ENCODE assay signal across 1 cellular context in the genomic region with DNA sequence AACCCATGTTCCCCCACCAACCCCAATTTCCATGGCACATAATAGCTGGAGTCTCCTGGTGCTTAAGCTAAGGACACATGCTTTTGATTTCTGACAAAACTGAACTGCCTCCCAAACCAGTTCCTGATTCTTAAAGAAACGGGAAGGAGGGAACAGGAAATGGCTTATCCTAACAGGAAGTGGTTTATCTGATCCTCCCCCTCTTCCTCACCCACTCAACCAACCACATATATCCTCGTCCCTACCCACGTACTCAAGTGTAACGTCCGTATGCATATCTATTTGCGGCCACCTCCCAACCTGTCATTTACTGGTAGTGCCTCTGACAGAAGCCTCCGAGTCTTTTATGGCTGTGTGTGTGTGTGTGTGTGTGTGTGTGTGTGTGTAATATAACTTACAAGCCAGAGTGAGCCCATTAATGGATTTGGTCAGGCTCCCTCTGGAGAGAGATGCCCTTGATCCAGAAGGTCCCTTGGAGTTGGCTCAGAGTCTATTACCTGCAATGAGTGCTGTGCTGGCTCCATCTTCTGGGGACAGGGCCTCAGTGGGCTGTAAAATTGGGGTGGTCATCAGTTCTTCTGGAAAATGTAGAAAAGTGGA.
TF ChIP-seq lines count a peak whose summit lies in the region.

No MANE protein-coding gene starts in this region.

TF ChIP-seq in K562, 482 proteins besides CTCF, POLR2A, EP300 and RAD21 (continued from another document and continues in another):
- TF ChIP-seq CHD7 (IDR thresholded peaks at IDR 0.05; ENCODE audit: low read depth, low read length): no peak
- TF ChIP-seq NFE2 (IDR thresholded peaks at IDR 0.05; ENCODE audit: low read depth): no peak
- TF ChIP-seq SUPT5H (IDR thresholded peaks at IDR 0.05): peak; percentile 72
- TF ChIP-seq ZNF431 (CRISPR knock-in tag; IDR thresholded peaks at IDR 0.05): no peak
- TF ChIP-seq CREB3 (tag; conservative IDR thresholded peaks at IDR 0.05; ENCODE audit: low read depth): 0 out of 2 replicates have a peak, but pooled peaks have one; percentile 16
- no peak for TF ChIP-seq CEBPB (tag; IDR thresholded peaks at IDR 0.05)
- TF ChIP-seq HOMEZ (CRISPR knock-in tag; IDR thresholded peaks at IDR 0.05): peak; percentile 18; the same call in 1 of the 2 replicates
- TF ChIP-seq TCF3 (CRISPR knock-in tag; IDR thresholded peaks at IDR 0.05): peak; percentile 58
- TF ChIP-seq SP2 (IDR thresholded peaks at IDR 0.05; ENCODE audit: extremely low read depth, low read depth, low read length, poor library complexity, severe bottlenecking): no peak
- TF ChIP-seq MED1 (CRISPR knock-in tag; IDR thresholded peaks at IDR 0.05; ENCODE audit: borderline replicate concordance): no peak
- peak; percentile 60 for TF ChIP-seq ASH1L (IDR thresholded peaks at IDR 0.05; ENCODE audit: borderline replicate concordance, low read depth, partially characterized antibody)
- TF ChIP-seq POLR2B (IDR thresholded peaks at IDR 0.05; ENCODE audit: low read depth, partially characterized antibody): peak; percentile 36
- peak; percentile 47; the same call in 1 of the 2 replicates for TF ChIP-seq PATZ1 (CRISPR knock-in tag; IDR thresholded peaks at IDR 0.05; ENCODE audit: borderline replicate concordance)
- TF ChIP-seq, protein P1, sequence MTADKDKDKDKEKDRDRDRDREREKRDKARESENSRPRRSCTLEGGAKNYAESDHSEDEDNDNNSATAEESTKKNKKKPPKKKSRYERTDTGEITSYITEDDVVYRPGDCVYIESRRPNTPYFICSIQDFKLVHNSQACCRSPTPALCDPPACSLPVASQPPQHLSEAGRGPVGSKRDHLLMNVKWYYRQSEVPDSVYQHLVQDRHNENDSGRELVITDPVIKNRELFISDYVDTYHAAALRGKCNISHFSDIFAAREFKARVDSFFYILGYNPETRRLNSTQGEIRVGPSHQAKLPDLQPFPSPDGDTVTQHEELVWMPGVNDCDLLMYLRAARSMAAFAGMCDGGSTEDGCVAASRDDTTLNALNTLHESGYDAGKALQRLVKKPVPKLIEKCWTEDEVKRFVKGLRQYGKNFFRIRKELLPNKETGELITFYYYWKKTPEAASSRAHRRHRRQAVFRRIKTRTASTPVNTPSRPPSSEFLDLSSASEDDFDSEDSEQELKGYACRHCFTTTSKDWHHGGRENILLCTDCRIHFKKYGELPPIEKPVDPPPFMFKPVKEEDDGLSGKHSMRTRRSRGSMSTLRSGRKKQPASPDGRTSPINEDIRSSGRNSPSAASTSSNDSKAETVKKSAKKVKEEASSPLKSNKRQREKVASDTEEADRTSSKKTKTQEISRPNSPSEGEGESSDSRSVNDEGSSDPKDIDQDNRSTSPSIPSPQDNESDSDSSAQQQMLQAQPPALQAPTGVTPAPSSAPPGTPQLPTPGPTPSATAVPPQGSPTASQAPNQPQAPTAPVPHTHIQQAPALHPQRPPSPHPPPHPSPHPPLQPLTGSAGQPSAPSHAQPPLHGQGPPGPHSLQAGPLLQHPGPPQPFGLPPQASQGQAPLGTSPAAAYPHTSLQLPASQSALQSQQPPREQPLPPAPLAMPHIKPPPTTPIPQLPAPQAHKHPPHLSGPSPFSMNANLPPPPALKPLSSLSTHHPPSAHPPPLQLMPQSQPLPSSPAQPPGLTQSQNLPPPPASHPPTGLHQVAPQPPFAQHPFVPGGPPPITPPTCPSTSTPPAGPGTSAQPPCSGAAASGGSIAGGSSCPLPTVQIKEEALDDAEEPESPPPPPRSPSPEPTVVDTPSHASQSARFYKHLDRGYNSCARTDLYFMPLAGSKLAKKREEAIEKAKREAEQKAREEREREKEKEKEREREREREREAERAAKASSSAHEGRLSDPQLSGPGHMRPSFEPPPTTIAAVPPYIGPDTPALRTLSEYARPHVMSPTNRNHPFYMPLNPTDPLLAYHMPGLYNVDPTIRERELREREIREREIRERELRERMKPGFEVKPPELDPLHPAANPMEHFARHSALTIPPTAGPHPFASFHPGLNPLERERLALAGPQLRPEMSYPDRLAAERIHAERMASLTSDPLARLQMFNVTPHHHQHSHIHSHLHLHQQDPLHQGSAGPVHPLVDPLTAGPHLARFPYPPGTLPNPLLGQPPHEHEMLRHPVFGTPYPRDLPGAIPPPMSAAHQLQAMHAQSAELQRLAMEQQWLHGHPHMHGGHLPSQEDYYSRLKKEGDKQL (CRISPR knock-in tag; IDR thresholded peaks at IDR 0.05; ENCODE audit: borderline replicate concordance): 0 out of 2 replicates have a peak, but pooled peaks have one; percentile 47
- TF ChIP-seq MEIS2 (IDR thresholded peaks at IDR 0.05; ENCODE audit: partially characterized antibody): peak; percentile 74
- TF ChIP-seq MYNN (IDR thresholded peaks at IDR 0.05): peak; percentile 71; the same call in 1 of the 2 replicates
- no peak for TF ChIP-seq MYNN (CRISPR knock-in tag; IDR thresholded peaks at IDR 0.05)
- peak; percentile 56; the same call in 1 of the 2 replicates for TF ChIP-seq GATA2 (CRISPR knock-in tag; IDR thresholded peaks at IDR 0.05)
- TF ChIP-seq GABPB1 (CRISPR knock-in tag; IDR thresholded peaks at IDR 0.05): peak; percentile 79
- no peak for TF ChIP-seq THAP12 (CRISPR knock-in tag; IDR thresholded peaks at IDR 0.05)
- TF ChIP-seq, protein P2, sequence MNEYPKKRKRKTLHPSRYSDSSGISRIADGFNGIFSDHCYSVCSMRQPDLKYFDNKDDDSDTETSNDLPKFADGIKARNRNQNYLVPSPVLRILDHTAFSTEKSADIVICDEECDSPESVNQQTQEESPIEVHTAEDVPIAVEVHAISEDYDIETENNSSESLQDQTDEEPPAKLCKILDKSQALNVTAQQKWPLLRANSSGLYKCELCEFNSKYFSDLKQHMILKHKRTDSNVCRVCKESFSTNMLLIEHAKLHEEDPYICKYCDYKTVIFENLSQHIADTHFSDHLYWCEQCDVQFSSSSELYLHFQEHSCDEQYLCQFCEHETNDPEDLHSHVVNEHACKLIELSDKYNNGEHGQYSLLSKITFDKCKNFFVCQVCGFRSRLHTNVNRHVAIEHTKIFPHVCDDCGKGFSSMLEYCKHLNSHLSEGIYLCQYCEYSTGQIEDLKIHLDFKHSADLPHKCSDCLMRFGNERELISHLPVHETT (CRISPR knock-in tag; conservative IDR thresholded peaks at IDR 0.05 in 1 of 2, IDR thresholded peaks at IDR 0.05 in 1 of 2): peak in 1 of 2 experiments; percentile 48; a peak in 2 of 4 replicates
- TF ChIP-seq SMAD3 (CRISPR knock-in tag; conservative IDR thresholded peaks at IDR 0.05): peak; percentile 80
- TF ChIP-seq NCOA2 (IDR thresholded peaks at IDR 0.05; ENCODE audit: partially characterized antibody in 2 of 2): peak in 1 of 2 experiments; percentile 28
